1 cellular context compared by ENCODE assay signal in the genomic region with DNA sequence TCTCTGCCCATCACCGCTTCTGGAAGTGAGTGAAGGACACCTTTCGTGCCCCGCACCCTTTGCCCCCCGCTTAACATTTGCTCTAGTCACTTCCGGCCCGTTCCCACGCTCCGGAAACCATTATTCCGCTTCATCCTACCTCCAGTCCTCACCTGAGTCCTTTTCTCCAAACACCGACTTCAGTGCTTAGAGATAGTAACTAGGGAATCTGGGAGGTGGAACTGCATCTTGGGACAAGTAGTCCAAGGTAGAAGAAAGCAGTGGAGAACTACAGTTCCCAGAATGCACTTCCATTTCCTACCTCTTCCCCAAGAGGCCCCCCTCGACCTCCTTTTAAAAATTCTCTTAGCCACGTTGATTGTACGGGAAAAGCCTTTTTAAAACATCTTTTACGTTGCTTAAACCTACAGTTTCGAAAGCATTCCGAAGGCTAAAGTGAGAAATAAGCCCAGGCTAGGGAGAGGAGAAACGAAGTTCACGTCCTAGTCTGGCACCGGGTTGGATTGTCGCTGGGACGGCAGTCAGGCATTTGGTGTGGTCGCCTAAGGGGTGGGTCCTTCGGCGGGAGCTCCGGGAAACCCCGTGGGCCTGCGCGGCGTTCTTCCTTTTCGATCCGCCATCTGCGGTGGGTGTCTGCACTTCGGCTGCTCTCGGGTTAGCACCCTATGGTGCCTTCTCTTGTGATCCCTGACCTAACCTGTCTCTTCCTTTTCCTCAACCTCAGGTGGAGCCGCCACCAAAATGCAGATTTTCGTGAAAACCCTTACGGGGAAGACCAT.
TF ChIP-seq lines count a peak whose summit lies in the region.

A gene (minus strand): TSS at position 210 of the 779 bp plus-strand sequence. CDS start 9,882 bp downstream, outside the sequence.
A gene (plus strand): TSS at position 605 of the 779 bp plus-strand sequence. CDS start 137 bp downstream, at position 742.

TF ChIP-seq in HEK293, 187 proteins besides CTCF, POLR2A, EP300 and RAD21 (continued from another document):
- TF ChIP-seq KLF7 (tag by site-specific recombination; IDR thresholded peaks at IDR 0.05; ENCODE audit: borderline replicate concordance): no peak
- TF ChIP-seq, protein P1, sequence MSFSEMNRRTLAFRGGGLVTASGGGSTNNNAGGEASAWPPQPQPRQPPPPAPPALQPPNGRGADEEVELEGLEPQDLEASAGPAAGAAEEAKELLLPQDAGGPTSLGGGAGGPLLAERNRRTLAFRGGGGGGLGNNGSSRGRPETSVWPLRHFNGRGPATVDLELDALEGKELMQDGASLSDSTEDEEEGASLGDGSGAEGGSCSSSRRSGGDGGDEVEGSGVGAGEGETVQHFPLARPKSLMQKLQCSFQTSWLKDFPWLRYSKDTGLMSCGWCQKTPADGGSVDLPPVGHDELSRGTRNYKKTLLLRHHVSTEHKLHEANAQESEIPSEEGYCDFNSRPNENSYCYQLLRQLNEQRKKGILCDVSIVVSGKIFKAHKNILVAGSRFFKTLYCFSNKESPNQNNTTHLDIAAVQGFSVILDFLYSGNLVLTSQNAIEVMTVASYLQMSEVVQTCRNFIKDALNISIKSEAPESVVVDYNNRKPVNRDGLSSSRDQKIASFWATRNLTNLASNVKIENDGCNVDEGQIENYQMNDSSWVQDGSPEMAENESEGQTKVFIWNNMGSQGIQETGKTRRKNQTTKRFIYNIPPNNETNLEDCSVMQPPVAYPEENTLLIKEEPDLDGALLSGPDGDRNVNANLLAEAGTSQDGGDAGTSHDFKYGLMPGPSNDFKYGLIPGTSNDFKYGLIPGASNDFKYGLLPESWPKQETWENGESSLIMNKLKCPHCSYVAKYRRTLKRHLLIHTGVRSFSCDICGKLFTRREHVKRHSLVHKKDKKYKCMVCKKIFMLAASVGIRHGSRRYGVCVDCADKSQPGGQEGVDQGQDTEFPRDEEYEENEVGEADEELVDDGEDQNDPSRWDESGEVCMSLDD (tag by site-specific recombination; IDR thresholded peaks at IDR 0.05): 0 out of 2 replicates have a peak, but pooled peaks have one; percentile 51
